In the genomic region with DNA sequence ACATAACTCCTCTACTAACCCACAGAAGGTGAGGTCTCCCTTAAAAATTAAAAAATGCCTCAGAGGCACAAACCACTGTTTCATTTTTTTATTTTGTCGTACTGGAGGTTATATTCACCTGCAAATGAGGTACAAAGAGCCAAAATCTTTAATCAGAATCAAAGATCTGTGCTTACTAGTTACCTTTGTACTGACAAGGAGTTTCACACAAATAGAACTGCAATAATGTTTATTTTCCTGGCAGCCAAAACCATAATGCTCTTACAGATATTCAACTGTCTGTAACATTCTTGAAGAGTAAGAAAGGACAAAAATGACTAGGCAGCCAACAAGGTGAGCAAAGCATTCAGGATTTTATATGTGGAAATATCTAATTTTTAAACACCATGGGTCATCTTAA, we compare ENCODE assay signal across 1 cellular context.
TF ChIP-seq lines count a peak whose summit lies in the region.

No MANE protein-coding gene starts in this region.

TF ChIP-seq in WTC11, 78 proteins besides CTCF, POLR2A, EP300 and RAD21 (continued from another document):
- TF ChIP-seq, protein P1, sequence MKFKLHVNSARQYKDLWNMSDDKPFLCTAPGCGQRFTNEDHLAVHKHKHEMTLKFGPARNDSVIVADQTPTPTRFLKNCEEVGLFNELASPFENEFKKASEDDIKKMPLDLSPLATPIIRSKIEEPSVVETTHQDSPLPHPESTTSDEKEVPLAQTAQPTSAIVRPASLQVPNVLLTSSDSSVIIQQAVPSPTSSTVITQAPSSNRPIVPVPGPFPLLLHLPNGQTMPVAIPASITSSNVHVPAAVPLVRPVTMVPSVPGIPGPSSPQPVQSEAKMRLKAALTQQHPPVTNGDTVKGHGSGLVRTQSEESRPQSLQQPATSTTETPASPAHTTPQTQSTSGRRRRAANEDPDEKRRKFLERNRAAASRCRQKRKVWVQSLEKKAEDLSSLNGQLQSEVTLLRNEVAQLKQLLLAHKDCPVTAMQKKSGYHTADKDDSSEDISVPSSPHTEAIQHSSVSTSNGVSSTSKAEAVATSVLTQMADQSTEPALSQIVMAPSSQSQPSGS (CRISPR knock-in tag; IDR thresholded peaks at IDR 0.05; ENCODE audit: borderline replicate concordance, low read depth) = no peak
- no peak for TF ChIP-seq IRF2 (CRISPR knock-in tag; IDR thresholded peaks at IDR 0.05; ENCODE audit: borderline replicate concordance, low read depth)
- TF ChIP-seq JUN (CRISPR knock-in tag; IDR thresholded peaks at IDR 0.05) = no peak
TF ChIP-seq in WTC11: peak in this region for 0.
